In the genomic region with DNA sequence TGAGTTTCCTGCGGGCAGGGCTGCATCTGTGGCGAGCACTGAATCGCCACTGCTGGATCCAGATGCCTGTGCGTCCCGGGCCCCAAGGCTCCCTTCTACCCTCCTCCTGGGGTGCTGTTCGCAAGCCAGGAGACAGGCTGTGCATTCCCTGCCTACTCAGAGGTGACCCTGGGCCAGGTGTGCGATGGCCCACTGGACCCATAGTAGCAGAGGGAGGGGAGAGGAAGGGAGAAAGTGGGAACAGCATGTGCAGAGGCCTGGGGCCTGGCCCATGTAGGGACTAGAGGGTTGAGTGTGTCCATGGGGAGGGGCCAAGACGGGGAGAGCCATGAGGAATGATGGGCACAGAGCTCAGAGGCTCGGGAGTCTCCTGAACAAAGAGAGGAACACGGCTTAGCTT, we compare ENCODE assay signal across 14 cellular contexts. TPM values are rescaled to one million over a fixed set of nuclear protein-coding genes. Genes with fewer than 3 reads are reported as not detected.
DNase-seq lines count a peak whose midpoint lies in the region; ATAC-seq and TF ChIP-seq lines count a peak whose summit lies in the region.
"Had no signal": no experiment of that assay in that cellular context is flagged by ENCODE, and none has a peak within 500 bp of the region (broad histone marks: within the 10 kb centered on the region; RNA-seq: fewer than 3 reads in every experiment).

No MANE protein-coding gene starts in this region.

- H2AFZ ChIP-seq in parathyroid adenoma, result no peak overlapping the region

- H3K4me3 Mint-ChIP-seq in effector memory CD8-positive, alpha-beta T cell, result no peak overlapping the region
- H3K4me3 Mint-ChIP-seq: activated CD4-positive, alpha-beta memory T cell treated with anti-CD3 and anti-CD28 coated beads for 36 hours; activated T-helper 1 cell treated with anti-CD3 and anti-CD28 coated beads, Interleukin-12 subunit alpha, Interleukin-12 subunit beta, Interleukin-2, Interleukin-4 antibody, amounts not matched to agents 30 ng/mL and 10 ng/mL and 1 ng/mL, durations not matched to agents 14 hours and 24 hours and 36 hours had no signal

- TF ChIP-seq CTCF in body of pancreas (IDR thresholded peaks at IDR 0.05), result no peak
- no peak for TF ChIP-seq CTCF in parathyroid adenoma (IDR thresholded peaks at IDR 0.05)

- H3K79me2 ChIP-seq in parathyroid adenoma, result peaks cover 38% of the 10 kb centered on the region

- no peaks in the 10 kb centered on the region for H3K9me3 ChIP-seq in HUES64 (ENCODE audit: insufficient read depth, low read depth, low read length)
- H3K9me3 ChIP-seq in body of pancreas, result no peaks in the 10 kb centered on the region
- no peaks in the 10 kb centered on the region for H3K9me3 ChIP-seq in right cardiac atrium (ENCODE audit: control insufficient read depth, low read length)
- H3K9me3 ChIP-seq in parathyroid adenoma (ENCODE audit: control insufficient read depth, low read length), result no peaks in the 10 kb centered on the region
- H3K9me3 ChIP-seq: adrenal gland had no signal

- no peaks in the 10 kb centered on the region for H3K27me3 Mint-ChIP-seq in effector memory CD8-positive, alpha-beta T cell
- H3K27me3 Mint-ChIP-seq: activated CD4-positive, alpha-beta memory T cell treated with anti-CD3 and anti-CD28 coated beads for 36 hours had no signal

- peaks cover 6% of the 10 kb centered on the region for H3K36me3 Mint-ChIP-seq in effector memory CD8-positive, alpha-beta T cell (ENCODE audit: insufficient read depth)
- H3K36me3 Mint-ChIP-seq: activated CD4-positive, alpha-beta memory T cell treated with anti-CD3 and anti-CD28 coated beads for 36 hours had no signal

- H3K4me2 ChIP-seq in parathyroid adenoma (ENCODE audit: low read length), result no peak overlapping the region

- H3K4me1 Mint-ChIP-seq in effector memory CD8-positive, alpha-beta T cell (ENCODE audit: low read depth in 2 of 2), result peaks cover 13 to 19% of the 10 kb centered on the region in 2 donors

- H3K4me3 ChIP-seq in HUES64 (ENCODE audit: low read length) (no peak overlapping the region), body of pancreas (no peak overlapping the region), right cardiac atrium (ENCODE audit: low read length) (no peak overlapping the region), parathyroid adenoma (ENCODE audit: low read depth, low read length) (no peak overlapping the region)
- H3K4me3 ChIP-seq: adrenal gland had no signal

- no peak for TF ChIP-seq POLR2A in body of pancreas (IDR thresholded peaks at IDR 0.05)

- H3K4me1 ChIP-seq in HUES64 (ENCODE audit: insufficient read depth, low read length), result peaks cover 7% of the 10 kb centered on the region
- H3K4me1 ChIP-seq in body of pancreas, result peaks cover 44% of the 10 kb centered on the region
- peaks cover 6% of the 10 kb centered on the region for H3K4me1 ChIP-seq in right cardiac atrium (ENCODE audit: control insufficient read depth, insufficient read depth, low read length)
- peaks cover 20% of the 10 kb centered on the region for H3K4me1 ChIP-seq in parathyroid adenoma

- intact Hi-C loops in body of pancreas (cut with DNase I), result no loop called here
- intact Hi-C loops in right cardiac atrium (cut with DNase I), result no loop called here

- H3K36me3 ChIP-seq in HUES64 (ENCODE audit: insufficient read depth, low read length) (0 out of 2 replicates have a peak, but pooled peaks cover 4% of the 10 kb centered on the region), body of pancreas (replicated peaks in 1 of 2; ENCODE audit: insufficient read depth in 1 of 2, low read depth in 2 of 2) (no peaks in the 10 kb centered on the region), parathyroid adenoma (ENCODE audit: control insufficient read depth, insufficient read depth, low read length) (no peaks in the 10 kb centered on the region)
- H3K36me3 ChIP-seq: adrenal gland had no signal

- no peaks in the 10 kb centered on the region for H3K27me3 ChIP-seq in HUES64 (ENCODE audit: insufficient read depth, low read length)
- no peaks in the 10 kb centered on the region for H3K27me3 ChIP-seq in body of pancreas
- no peaks in the 10 kb centered on the region for H3K27me3 ChIP-seq in right cardiac atrium (ENCODE audit: control insufficient read depth, insufficient read depth)
- no peaks in the 10 kb centered on the region for H3K27me3 ChIP-seq in parathyroid adenoma (ENCODE audit: control insufficient read depth, insufficient read depth, low read length)
- H3K27me3 ChIP-seq: adrenal gland had no signal

- DNase-seq in body of pancreas (no peak), right cardiac atrium (no peak), HPDE6-E6E7 (ENCODE audit: extremely low spot score) (no peak)
- no peak for DNase-seq in effector memory CD8-positive, alpha-beta T cell
- DNase-seq: activated CD4-positive, alpha-beta memory T cell treated with anti-CD3 and anti-CD28 coated beads for 36 hours; retina; stimulated activated CD4-positive, alpha-beta T cell treated with anti-CD3 and anti-CD28 coated beads, Interleukin-1b, Interleukin-23, amount 100 ng/mL, for 48 hours had no signal

- ATAC-seq in body of pancreas (no peak), right cardiac atrium (peak; percentile 12 to 27), GM18909 (IDR thresholded peaks at IDR 0.05; ENCODE audit: poor library complexity, unreplicated experiment) (no peak), HG03571 (IDR thresholded peaks at IDR 0.05; ENCODE audit: unreplicated experiment) (no peak)
- no peak for ATAC-seq in effector memory CD8-positive, alpha-beta T cell (replicated peaks)

- H3K27ac ChIP-seq in HUES64 (ENCODE audit: low read depth, low read length) (no peak overlapping the region), body of pancreas (peak overlapping the region; percentile 70 to 94 (median 84)), right cardiac atrium (ENCODE audit: low read length) (no peak overlapping the region), parathyroid adenoma (peak overlapping the region; percentile 6)

- peaks cover 0 to 1% of the 10 kb centered on the region in 2 donors for H3K9me3 Mint-ChIP-seq in effector memory CD8-positive, alpha-beta T cell

- H3K27ac Mint-ChIP-seq in effector memory CD8-positive, alpha-beta T cell, result peak overlapping the region in 1 of 2 donors; percentile 58
- H3K27ac Mint-ChIP-seq: activated CD4-positive, alpha-beta memory T cell treated with anti-CD3 and anti-CD28 coated beads for 36 hours; activated T-helper 1 cell treated with anti-CD3 and anti-CD28 coated beads, Interleukin-12 subunit alpha, Interleukin-12 subunit beta, Interleukin-2, Interleukin-4 antibody, amounts not matched to agents 30 ng/mL and 10 ng/mL and 1 ng/mL, durations not matched to agents 14 hours and 24 hours and 36 hours had no signal

- H3K9ac ChIP-seq in HUES64 (ENCODE audit: low read depth, low read length), result 0 out of 2 replicates have a peak overlapping the region, but pooled peaks have one; percentile 1
- no peak overlapping the region for H3K9ac ChIP-seq in parathyroid adenoma

- 93% methylated on average over 10 of the region's 10 CpGs for WGBS in HUES64
- 34 to 68% methylated on average over 4 to 10 of the region's 10 CpGs for WGBS in body of pancreas, 2 donors
- 72% methylated on average over 10 of the region's 10 CpGs for WGBS in right cardiac atrium

RNA-seq across cellular contexts. Expression of a gene that starts 27.3 kb away (rescaled TPM):
- polyA plus RNA-seq in HUES64 (2013, experiment 1 of 2), result 104 TPM
- 111 TPM for polyA plus RNA-seq in HUES64 (2013, experiment 2 of 2)
- 10 to 100 TPM in 1 of 2 donors, 1 to 10 TPM in 1; 6.3 to 11.7 TPM for total RNA-seq in body of pancreas
- 10 to 100 TPM; 30.8 to 37.2 (median 32.6) TPM for total RNA-seq in right cardiac atrium
- 35.2 TPM for polyA plus RNA-seq in right cardiac atrium

RNA-seq across cellular contexts. Expression of a gene that starts 29.8 kb away (rescaled TPM):
- polyA plus RNA-seq in HUES64 (2013, experiment 1 of 2), result 28.6 TPM
- polyA plus RNA-seq in HUES64 (2013, experiment 2 of 2), result 32.5 TPM
- total RNA-seq in body of pancreas, result 10 to 100 TPM; 52.7 to 55.3 TPM
- 10 to 100 TPM; 19.3 to 25.5 (median 24.4) TPM for total RNA-seq in right cardiac atrium
- polyA plus RNA-seq in right cardiac atrium, result 26.5 TPM

RNA-seq across cellular contexts. Expression of a gene that starts 30.0 kb away (rescaled TPM):
- polyA plus RNA-seq in HUES64 (2013, experiment 1 of 2), result 16.0 TPM
- 15.5 TPM for polyA plus RNA-seq in HUES64 (2013, experiment 2 of 2)
- total RNA-seq in body of pancreas (10 to 100 TPM; 26.5 to 34.6 TPM), right cardiac atrium (10 to 100 TPM; 12.2 to 14.5 (median 13.0) TPM)
- 14.1 TPM for polyA plus RNA-seq in right cardiac atrium

RNA-seq across cellular contexts. Expression of a gene that starts 50.4 kb away (rescaled TPM):
- polyA plus RNA-seq in HUES64 (2013, experiment 1 of 2), result not detected
- polyA plus RNA-seq in HUES64 (2013, experiment 2 of 2), result not detected
- total RNA-seq in body of pancreas (under 1 TPM in 1 of 2 donors, not detected in 1; 0.52 TPM), right cardiac atrium (1 to 10 TPM in 1 of 4 donors, under 1 TPM in 3; 0.39 to 1.4 (median 0.64) TPM)
- polyA plus RNA-seq in right cardiac atrium, result 0.23 TPM
- total RNA-seq: epithelial cell of proximal tubule had no signal

Comparison
In these comparisons a context has a peak if more than half of its experiments do, and no peak if none do; other contexts are left out.
1. H3K27ac ChIP-seq: peak in body of pancreas (4 of 4) and parathyroid adenoma (single experiment); none in HUES64 (single experiment) and right cardiac atrium (single experiment).
2. ATAC-seq: peak in right cardiac atrium (2 of 2); none in body of pancreas (single experiment), GM18909 (single experiment), HG03571 (single experiment) and effector memory CD8-positive, alpha-beta T cell (single experiment).